In genomic region chr5:143434261-143435206, GRCh38 we compare ENCODE assay signal across 8 cellular contexts. TPM values are rescaled to one million over a fixed set of nuclear protein-coding genes. Genes with fewer than 3 reads are reported as not detected.
DNase-seq lines count a peak whose midpoint lies in the region; ATAC-seq and TF ChIP-seq lines count a peak whose summit lies in the region.

No MANE protein-coding gene starts in this region.

- no peaks in the 10 kb centered on the region for H3K9me2 ChIP-seq in GM23338 (ENCODE audit: insufficient read depth)
- no peaks in the 10 kb centered on the region for H3K9me2 ChIP-seq in SU-DHL-6 (replicated peaks; ENCODE audit: insufficient read depth, low read length)

- H2AFZ ChIP-seq in ACC112 (ENCODE audit: low read length, unreplicated experiment) (peak overlapping the region; percentile 35), GM23338 (peak overlapping the region; percentile 73; the same call in 1 of the 2 replicates), SU-DHL-6 (ENCODE audit: low read depth, low read length, severe bottlenecking) (peak overlapping the region; percentile 13)

- H3K36me3 Mint-ChIP-seq in GM23338 (ENCODE audit: low read depth) (no peaks in the 10 kb centered on the region), nephron progenitor cell (ENCODE audit: low read depth) (no peaks in the 10 kb centered on the region)

- peak overlapping the region; percentile 62 for H3K4me3 ChIP-seq in ACC112 (ENCODE audit: low read depth, low read length)
- no peak overlapping the region for H3K4me3 ChIP-seq in GM23338
- H3K4me3 ChIP-seq in SU-DHL-6 (ENCODE audit: insufficient read depth, low read length, poor library complexity, severe bottlenecking), result peak overlapping the region; percentile 78

- H3K9ac ChIP-seq in SU-DHL-6 (ENCODE audit: low read length), result peak overlapping the region; percentile 66

- H3K27me3 Mint-ChIP-seq in GM23338 (ENCODE audit: insufficient read depth, low read depth, poor library complexity) (no peaks in the 10 kb centered on the region), nephron progenitor cell (ENCODE audit: low read depth, poor library complexity) (peaks cover 6% of the 10 kb centered on the region)

- H3K27ac Mint-ChIP-seq in GM23338 (peak overlapping the region; percentile 56), nephron progenitor cell (no peak overlapping the region)

- H3K4me3 Mint-ChIP-seq in GM23338 (no peak overlapping the region), nephron progenitor cell (no peak overlapping the region)

- H4K20me1 ChIP-seq in GM23338 (replicated peaks; ENCODE audit: insufficient read depth) (no peaks in the 10 kb centered on the region), SU-DHL-6 (ENCODE audit: low read depth, low read length) (no peaks in the 10 kb centered on the region)

- DNase-seq in GM23338 (ENCODE audit: low spot score) (no peak), nephron progenitor cell (no peak), HuH-7 (ENCODE audit: low spot score) (no peak)
- DNase-seq in effector CD4-positive, alpha-beta T cell, result peak; percentile 58
- peak; percentile 57 for DNase-seq in stimulated activated CD4-positive, alpha-beta T cell treated with anti-CD3 and anti-CD28 coated beads, Interleukin-15, amount 100 ng/mL, for 24 hours

- no peaks in the 10 kb centered on the region for H3F3A ChIP-seq in GM23338 (replicated peaks; ENCODE audit: low read depth)
- peaks cover 32% of the 10 kb centered on the region for H3F3A ChIP-seq in SU-DHL-6 (ENCODE audit: insufficient read depth)

- peaks cover 17% of the 10 kb centered on the region for H3K4me1 Mint-ChIP-seq in GM23338
- H3K4me1 Mint-ChIP-seq in nephron progenitor cell, result peaks cover 54% of the 10 kb centered on the region

- H3K9me3 ChIP-seq in SU-DHL-6 (ENCODE audit: insufficient read depth, low read length), result no peaks in the 10 kb centered on the region

- H3K27me3 ChIP-seq in ACC112 (ENCODE audit: insufficient read depth, low read length), result no peaks in the 10 kb centered on the region
- H3K27me3 ChIP-seq in GM23338 (ENCODE audit: insufficient read depth), result no peaks in the 10 kb centered on the region
- no peaks in the 10 kb centered on the region for H3K27me3 ChIP-seq in SU-DHL-6 (ENCODE audit: low read length)

- H3K9me3 Mint-ChIP-seq in GM23338, result no peaks in the 10 kb centered on the region
- no peaks in the 10 kb centered on the region for H3K9me3 Mint-ChIP-seq in nephron progenitor cell

- H3K27ac ChIP-seq in ACC112 (ENCODE audit: low read depth, low read length) (peak overlapping the region; percentile 3; the same call in 1 of the 2 replicates), GM23338 (ENCODE audit: low read depth) (no peak overlapping the region), SU-DHL-6 (ENCODE audit: low read depth, low read length) (peak overlapping the region; percentile 97)

- ATAC-seq in GM23338, result no peak
- no peak for ATAC-seq in HG03378 (IDR thresholded peaks at IDR 0.05; ENCODE audit: unreplicated experiment)

- TF ChIP-seq CTCF in GM23338 (conservative IDR thresholded peaks at IDR 0.05; ENCODE audit: low read depth in 2 of 2) (no peak), SU-DHL-6 (IDR thresholded peaks at IDR 0.05; ENCODE audit: insufficient read depth, low read length, poor library complexity, severe bottlenecking) (no peak), nephron progenitor cell (IDR thresholded peaks at IDR 0.05) (no peak)

- H3K79me2 ChIP-seq in ACC112 (ENCODE audit: control insufficient read depth, insufficient read depth, low read length, unreplicated experiment) (no peaks in the 10 kb centered on the region), GM23338 (replicated peaks; ENCODE audit: insufficient read depth) (no peaks in the 10 kb centered on the region), SU-DHL-6 (ENCODE audit: insufficient read depth, low read length) (peaks cover 41% of the 10 kb centered on the region)

- H3K36me3 ChIP-seq in ACC112 (ENCODE audit: insufficient read depth, low read length) (no peaks in the 10 kb centered on the region), GM23338 (ENCODE audit: insufficient read depth) (no peaks in the 10 kb centered on the region), SU-DHL-6 (ENCODE audit: low read length) (no peaks in the 10 kb centered on the region)

- peaks cover 10% of the 10 kb centered on the region for H3K4me1 ChIP-seq in ACC112 (ENCODE audit: control insufficient read depth, insufficient read depth, low read length, unreplicated experiment)
- peaks cover 14% of the 10 kb centered on the region for H3K4me1 ChIP-seq in GM23338 (ENCODE audit: insufficient read depth)

- H3K4me2 ChIP-seq in GM23338 (peak overlapping the region; percentile 72), SU-DHL-6 (ENCODE audit: low read depth, low read length, poor library complexity, severe bottlenecking) (peak overlapping the region; percentile 93)

TF ChIP-seq in GM23338, 12 proteins besides CTCF, POLR2A, EP300 and RAD21:
- TF ChIP-seq, protein P1, sequence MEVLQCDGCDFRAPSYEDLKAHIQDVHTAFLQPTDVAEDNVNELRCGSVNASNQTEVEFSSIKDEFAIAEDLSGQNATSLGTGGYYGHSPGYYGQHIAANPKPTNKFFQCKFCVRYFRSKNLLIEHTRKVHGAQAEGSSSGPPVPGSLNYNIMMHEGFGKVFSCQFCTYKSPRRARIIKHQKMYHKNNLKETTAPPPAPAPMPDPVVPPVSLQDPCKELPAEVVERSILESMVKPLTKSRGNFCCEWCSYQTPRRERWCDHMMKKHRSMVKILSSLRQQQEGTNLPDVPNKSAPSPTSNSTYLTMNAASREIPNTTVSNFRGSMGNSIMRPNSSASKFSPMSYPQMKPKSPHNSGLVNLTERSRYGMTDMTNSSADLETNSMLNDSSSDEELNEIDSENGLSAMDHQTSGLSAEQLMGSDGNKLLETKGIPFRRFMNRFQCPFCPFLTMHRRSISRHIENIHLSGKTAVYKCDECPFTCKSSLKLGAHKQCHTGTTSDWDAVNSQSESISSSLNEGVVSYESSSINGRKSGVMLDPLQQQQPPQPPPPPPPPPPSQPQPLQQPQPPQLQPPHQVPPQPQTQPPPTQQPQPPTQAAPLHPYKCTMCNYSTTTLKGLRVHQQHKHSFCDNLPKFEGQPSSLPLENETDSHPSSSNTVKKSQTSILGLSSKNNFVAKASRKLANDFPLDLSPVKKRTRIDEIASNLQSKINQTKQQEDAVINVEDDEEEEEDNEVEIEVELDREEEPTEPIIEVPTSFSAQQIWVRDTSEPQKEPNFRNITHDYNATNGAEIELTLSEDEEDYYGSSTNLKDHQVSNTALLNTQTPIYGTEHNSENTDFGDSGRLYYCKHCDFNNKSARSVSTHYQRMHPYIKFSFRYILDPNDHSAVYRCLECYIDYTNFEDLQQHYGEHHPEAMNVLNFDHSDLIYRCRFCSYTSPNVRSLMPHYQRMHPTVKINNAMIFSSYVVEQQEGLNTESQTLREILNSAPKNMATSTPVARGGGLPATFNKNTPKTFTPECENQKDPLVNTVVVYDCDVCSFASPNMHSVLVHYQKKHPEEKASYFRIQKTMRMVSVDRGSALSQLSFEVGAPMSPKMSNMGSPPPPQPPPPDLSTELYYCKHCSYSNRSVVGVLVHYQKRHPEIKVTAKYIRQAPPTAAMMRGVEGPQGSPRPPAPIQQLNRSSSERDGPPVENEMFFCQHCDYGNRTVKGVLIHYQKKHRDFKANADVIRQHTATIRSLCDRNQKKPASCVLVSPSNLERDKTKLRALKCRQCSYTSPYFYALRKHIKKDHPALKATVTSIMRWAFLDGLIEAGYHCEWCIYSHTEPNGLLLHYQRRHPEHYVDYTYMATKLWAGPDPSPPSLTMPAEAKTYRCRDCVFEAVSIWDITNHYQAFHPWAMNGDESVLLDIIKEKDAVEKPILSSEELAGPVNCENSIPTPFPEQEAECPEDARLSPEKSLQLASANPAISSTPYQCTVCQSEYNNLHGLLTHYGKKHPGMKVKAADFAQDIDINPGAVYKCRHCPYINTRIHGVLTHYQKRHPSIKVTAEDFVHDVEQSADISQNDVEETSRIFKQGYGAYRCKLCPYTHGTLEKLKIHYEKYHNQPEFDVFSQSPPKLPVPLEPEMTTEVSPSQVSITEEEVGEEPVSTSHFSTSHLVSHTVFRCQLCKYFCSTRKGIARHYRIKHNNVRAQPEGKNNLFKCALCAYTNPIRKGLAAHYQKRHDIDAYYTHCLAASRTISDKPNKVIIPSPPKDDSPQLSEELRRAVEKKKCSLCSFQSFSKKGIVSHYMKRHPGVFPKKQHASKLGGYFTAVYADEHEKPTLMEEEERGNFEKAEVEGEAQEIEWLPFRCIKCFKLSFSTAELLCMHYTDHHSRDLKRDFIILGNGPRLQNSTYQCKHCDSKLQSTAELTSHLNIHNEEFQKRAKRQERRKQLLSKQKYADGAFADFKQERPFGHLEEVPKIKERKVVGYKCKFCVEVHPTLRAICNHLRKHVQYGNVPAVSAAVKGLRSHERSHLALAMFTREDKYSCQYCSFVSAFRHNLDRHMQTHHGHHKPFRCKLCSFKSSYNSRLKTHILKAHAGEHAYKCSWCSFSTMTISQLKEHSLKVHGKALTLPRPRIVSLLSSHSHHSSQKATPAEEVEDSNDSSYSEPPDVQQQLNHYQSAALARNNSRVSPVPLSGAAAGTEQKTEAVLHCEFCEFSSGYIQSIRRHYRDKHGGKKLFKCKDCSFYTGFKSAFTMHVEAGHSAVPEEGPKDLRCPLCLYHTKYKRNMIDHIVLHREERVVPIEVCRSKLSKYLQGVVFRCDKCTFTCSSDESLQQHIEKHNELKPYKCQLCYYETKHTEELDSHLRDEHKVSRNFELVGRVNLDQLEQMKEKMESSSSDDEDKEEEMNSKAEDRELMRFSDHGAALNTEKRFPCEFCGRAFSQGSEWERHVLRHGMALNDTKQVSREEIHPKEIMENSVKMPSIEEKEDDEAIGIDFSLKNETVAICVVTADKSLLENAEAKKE (CRISPR knock-in tag; IDR thresholded peaks at IDR 0.05), result no peak

RNA-seq across cellular contexts. Expression of gene NR3C1, which starts 31.0 kb away (rescaled TPM):
- total RNA-seq in GM23338 (2014; rRNA removed; shearing (Covaris generic)), result 2.4 and 4.6 TPM in 2 replicates
- polyA plus RNA-seq in GM23338 (2016; fragmentation: Nextera tagmentation; extraction: Ambion mirVana), result 0.89 and 1.2 TPM in 2 replicates

Comparison
In these comparisons a context has a peak if more than half of its experiments do, and no peak if none do; other contexts are left out.
1. H2AFZ ChIP-seq: peak in every context shown above with its lines; median percentile 73 in GM23338; 35 in ACC112; 13 in SU-DHL-6.
2. DNase-seq: peak in effector CD4-positive, alpha-beta T cell (single experiment) and stimulated activated CD4-positive, alpha-beta T cell treated with anti-CD3 and anti-CD28 coated beads, Interleukin-15, amount 100 ng/mL, for 24 hours (single experiment); none in GM23338 (single experiment), nephron progenitor cell (single experiment) and HuH-7 (single experiment).